2 cellular contexts compared by ENCODE assay signal in the genomic region with DNA sequence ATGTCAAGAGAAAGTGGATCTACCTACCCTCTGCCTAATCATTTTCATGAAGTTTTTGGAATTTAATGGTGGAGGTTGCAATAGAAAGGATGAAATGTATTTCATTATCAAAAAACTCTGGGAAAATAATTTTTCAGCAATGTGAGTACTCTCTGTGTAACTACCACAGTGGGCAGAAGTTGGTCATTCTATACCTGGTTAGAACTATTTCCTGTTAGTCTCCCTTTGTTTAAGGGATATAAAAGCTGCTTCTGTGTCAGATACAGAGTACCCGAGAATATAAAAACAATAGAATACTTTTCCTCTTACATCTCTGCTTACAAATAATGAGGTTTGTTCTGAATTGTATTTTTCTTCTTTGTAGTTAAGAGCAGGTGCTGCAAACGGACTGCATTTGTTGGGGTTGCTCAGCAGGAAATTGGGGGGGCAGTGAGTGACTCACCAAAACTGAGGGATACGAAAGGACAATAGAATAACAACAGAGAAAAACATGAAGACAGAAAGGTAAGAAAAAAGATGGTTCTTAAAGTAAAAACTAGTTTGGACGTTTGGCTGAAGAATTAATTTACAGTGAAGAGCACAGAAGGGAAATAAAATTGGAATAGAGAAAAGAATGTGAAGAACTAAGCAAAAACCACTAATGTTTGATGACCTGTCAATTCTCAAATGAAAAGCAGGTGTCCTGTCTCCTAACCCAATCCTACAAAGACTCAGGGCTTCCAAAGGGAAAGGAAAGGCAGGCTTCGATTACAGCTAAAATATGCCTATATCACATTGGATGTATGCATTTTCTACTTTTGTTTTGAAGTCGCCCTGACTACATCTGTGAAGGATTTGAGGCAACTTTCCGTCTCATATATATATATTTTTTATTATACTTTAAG.
TF ChIP-seq lines count a peak whose summit lies in the region.

No MANE protein-coding gene starts in this region.

TF ChIP-seq in IMR-90, 13 proteins besides CTCF, POLR2A, EP300 and RAD21:
- TF ChIP-seq SMC3 (IDR thresholded peaks at IDR 0.05; ENCODE audit: low read depth, low read length) (no peak), CEBPB (IDR thresholded peaks at IDR 0.05; ENCODE audit: low read depth, low read length) (no peak), USF2 (IDR thresholded peaks at IDR 0.05; ENCODE audit: low read depth, low read length) (no peak), FOS (IDR thresholded peaks at IDR 0.05; ENCODE audit: low read depth, low read length) (0 out of 2 replicates have a peak, but pooled peaks have one; percentile 14), MAZ (IDR thresholded peaks at IDR 0.05; ENCODE audit: borderline replicate concordance, low read depth, low read length) (no peak), BHLHE40 (IDR thresholded peaks at IDR 0.05; ENCODE audit: low read depth, low read length) (no peak), MAFK (IDR thresholded peaks at IDR 0.05; ENCODE audit: low read depth, low read length) (no peak)
- TF ChIP-seq, protein P1, sequence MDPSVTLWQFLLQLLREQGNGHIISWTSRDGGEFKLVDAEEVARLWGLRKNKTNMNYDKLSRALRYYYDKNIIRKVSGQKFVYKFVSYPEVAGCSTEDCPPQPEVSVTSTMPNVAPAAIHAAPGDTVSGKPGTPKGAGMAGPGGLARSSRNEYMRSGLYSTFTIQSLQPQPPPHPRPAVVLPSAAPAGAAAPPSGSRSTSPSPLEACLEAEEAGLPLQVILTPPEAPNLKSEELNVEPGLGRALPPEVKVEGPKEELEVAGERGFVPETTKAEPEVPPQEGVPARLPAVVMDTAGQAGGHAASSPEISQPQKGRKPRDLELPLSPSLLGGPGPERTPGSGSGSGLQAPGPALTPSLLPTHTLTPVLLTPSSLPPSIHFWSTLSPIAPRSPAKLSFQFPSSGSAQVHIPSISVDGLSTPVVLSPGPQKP (IDR thresholded peaks at IDR 0.05; ENCODE audit: borderline replicate concordance, low read depth, low read length), result no peak

TF ChIP-seq in K562, 482 proteins besides CTCF, POLR2A, EP300 and RAD21:
- TF ChIP-seq TAF1 (IDR thresholded peaks at IDR 0.05; ENCODE audit: control insufficient read depth, extremely low read depth, insufficient read depth, low read length, severe bottlenecking) (no peak), ZNF165 (CRISPR knock-in tag; IDR thresholded peaks at IDR 0.05; ENCODE audit: borderline replicate concordance) (no peak), ZNF316 (IDR thresholded peaks at IDR 0.05) (peak; percentile 11; the same call in 1 of the 2 replicates)
- TF ChIP-seq, protein P2, sequence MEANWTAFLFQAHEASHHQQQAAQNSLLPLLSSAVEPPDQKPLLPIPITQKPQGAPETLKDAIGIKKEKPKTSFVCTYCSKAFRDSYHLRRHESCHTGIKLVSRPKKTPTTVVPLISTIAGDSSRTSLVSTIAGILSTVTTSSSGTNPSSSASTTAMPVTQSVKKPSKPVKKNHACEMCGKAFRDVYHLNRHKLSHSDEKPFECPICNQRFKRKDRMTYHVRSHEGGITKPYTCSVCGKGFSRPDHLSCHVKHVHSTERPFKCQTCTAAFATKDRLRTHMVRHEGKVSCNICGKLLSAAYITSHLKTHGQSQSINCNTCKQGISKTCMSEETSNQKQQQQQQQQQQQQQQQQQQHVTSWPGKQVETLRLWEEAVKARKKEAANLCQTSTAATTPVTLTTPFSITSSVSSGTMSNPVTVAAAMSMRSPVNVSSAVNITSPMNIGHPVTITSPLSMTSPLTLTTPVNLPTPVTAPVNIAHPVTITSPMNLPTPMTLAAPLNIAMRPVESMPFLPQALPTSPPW (CRISPR knock-in tag; IDR thresholded peaks at IDR 0.05), result peak; percentile 36; the same call in 1 of the 2 replicates
